In genomic region chr19:17847538-17848366, GRCh38 we compare ENCODE assay signal across 1 cellular context.
A peak's percentile ranks its signal among the peaks of the same experiment; 100 is the strongest.
TF ChIP-seq lines count a peak whose summit lies in the region.

Gene JAK3 (minus strand): TSS chr19:17847982. CDS start chr19:17844417, 3,565 bp downstream.

TF ChIP-seq in GM12878, 131 proteins besides CTCF, POLR2A, EP300 and RAD21 (continued from another document and continues in another):
- TF ChIP-seq ELK1 (IDR thresholded peaks at IDR 0.05; ENCODE audit: low read depth, low read length) (peak; percentile 59; the same call in 1 of the 2 replicates), CHD2 (IDR thresholded peaks at IDR 0.05; ENCODE audit: borderline replicate concordance, low read depth, low read length) (peak; percentile 85), E4F1 (IDR thresholded peaks at IDR 0.05; ENCODE audit: borderline replicate concordance, partially characterized antibody) (no peak), CREM (IDR thresholded peaks at IDR 0.05; ENCODE audit: low read depth) (peak; percentile 50; the same call in 1 of the 2 replicates), BHLHE40 (IDR thresholded peaks at IDR 0.05; ENCODE audit: borderline replicate concordance in 1 of 2, low read depth in 2 of 2, low read length in 1 of 2) (peak; percentile 39 to 51; a peak in 2 of 4 replicates), SIN3A (IDR thresholded peaks at IDR 0.05; ENCODE audit: low read depth, low read length) (peak; percentile 44; the same call in 1 of the 2 replicates), TAF1 (IDR thresholded peaks at IDR 0.05; ENCODE audit: borderline replicate concordance, low read depth, low read length) (peak; percentile 72; the same call in 1 of the 2 replicates), KLF5 (IDR thresholded peaks at IDR 0.05; ENCODE audit: partially characterized antibody) (no peak), SMAD1 (IDR thresholded peaks at IDR 0.05; ENCODE audit: low read depth, partially characterized antibody) (peak; percentile 39), ASH2L (IDR thresholded peaks at IDR 0.05; ENCODE audit: borderline replicate concordance, low read depth) (no peak), RFX5 (IDR thresholded peaks at IDR 0.05; ENCODE audit: low read depth, low read length) (0 out of 2 replicates have a peak, but pooled peaks have one; percentile 10), HDAC6 (IDR thresholded peaks at IDR 0.05; ENCODE audit: unreplicated experiment) (no peak), SUZ12 (IDR thresholded peaks at IDR 0.05; ENCODE audit: unreplicated experiment) (no peak), ZBTB11 (CRISPR knock-in tag; IDR thresholded peaks at IDR 0.05) (no peak), KDM1A (IDR thresholded peaks at IDR 0.05; ENCODE audit: borderline replicate concordance) (no peak), IRF4 (IDR thresholded peaks at IDR 0.05; ENCODE audit: low read depth, low read length) (no peak), NR2C1 (IDR thresholded peaks at IDR 0.05) (no peak), RCOR1 (conservative IDR thresholded peaks at IDR 0.05; ENCODE audit: low read depth, low read length) (no peak), TCF7 (IDR thresholded peaks at IDR 0.05; ENCODE audit: borderline replicate concordance) (no peak), POLR2AphosphoS5 (IDR thresholded peaks at IDR 0.05; ENCODE audit: low read length) (peak; percentile 85), USF2 (IDR thresholded peaks at IDR 0.05; ENCODE audit: borderline replicate concordance, low read depth, low read length) (no peak; the same call in 1 of the 2 replicates), NFYA (IDR thresholded peaks at IDR 0.05; ENCODE audit: borderline replicate concordance, low read depth, low read length) (no peak), USF1 (IDR thresholded peaks at IDR 0.05; ENCODE audit: borderline replicate concordance, extremely low read length, insufficient read depth, low read depth, low read length) (no peak), E2F8 (IDR thresholded peaks at IDR 0.05; ENCODE audit: low read depth, partially characterized antibody) (no peak), ZSCAN29 (IDR thresholded peaks at IDR 0.05) (no peak), POLR2AphosphoS2 (IDR thresholded peaks at IDR 0.05; ENCODE audit: low read depth, low read length) (0 out of 2 replicates have a peak, but pooled peaks have one; percentile 26), TBL1XR1 (IDR thresholded peaks at IDR 0.05; ENCODE audit: low read depth, low read length) (0 out of 2 replicates have a peak, but pooled peaks have one; percentile 73), PBX3 (IDR thresholded peaks at IDR 0.05; ENCODE audit: insufficient replicate concordance, low read depth, low read length) (peak; percentile 51), RAD51 (IDR thresholded peaks at IDR 0.05) (no peak), IKZF1 (conservative IDR thresholded peaks at IDR 0.05) (peak; percentile 79), IRF3 (IDR thresholded peaks at IDR 0.05) (no peak), CEBPZ (IDR thresholded peaks at IDR 0.05; ENCODE audit: low read depth, low read length) (no peak), ATF2 (IDR thresholded peaks at IDR 0.05; ENCODE audit: low read length) (no peak)
